In the genomic region with DNA sequence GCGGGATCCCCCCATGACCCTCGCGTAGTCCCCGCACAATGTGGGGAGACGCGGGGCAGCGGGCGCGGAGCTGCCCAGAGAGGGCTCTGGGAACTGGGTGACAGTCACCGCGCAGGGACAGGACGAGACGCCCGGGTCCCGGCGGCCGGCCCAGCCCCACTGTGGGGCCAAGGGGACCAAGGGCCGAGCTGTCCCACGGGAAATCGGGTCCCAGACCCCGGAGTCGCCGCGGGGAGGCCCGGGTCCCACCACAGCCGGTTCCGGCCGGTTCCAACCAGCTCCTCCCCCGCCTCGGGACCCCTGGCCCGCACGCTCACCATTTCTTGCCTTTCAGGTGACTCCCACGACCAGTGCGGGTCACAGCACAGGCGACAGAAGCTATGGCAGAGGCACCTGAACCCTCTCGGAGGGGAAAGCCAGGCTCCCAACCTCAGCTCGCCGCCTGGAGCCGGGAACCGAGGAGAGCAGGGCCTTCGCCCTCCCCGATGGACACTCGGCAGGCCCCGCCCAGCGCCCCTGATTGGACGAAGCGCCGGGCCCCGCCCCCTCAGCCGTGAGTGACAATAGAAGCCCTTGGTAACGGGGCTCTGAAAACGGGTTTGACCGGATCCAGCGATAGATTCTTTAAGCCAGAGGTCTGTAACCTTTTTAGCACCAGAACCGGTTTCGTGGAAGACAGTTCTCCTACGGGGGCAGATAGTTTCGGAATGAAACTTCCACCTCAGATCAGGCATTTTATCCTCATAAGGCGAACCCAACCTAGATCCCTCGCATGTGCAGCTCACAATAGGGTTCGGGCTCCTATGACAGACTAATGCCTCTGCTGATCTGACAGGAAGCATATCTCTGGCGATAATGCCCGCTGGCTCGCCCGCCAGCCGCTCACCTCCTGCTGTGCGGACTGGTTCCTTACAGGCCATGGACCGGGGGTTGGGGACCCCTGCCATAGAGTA, we compare ENCODE assay signal across 8 cellular contexts. TPM values are rescaled to one million over a fixed set of nuclear protein-coding genes. Genes with fewer than 3 reads are reported as not detected.
DNase-seq lines count a peak whose midpoint lies in the region; ATAC-seq and TF ChIP-seq lines count a peak whose summit lies in the region.

A gene (minus strand): TSS at position 460 of the 953 bp plus-strand sequence. CDS start 140 bp downstream, at position 320.

- no peak for TF ChIP-seq CTCF in GM10266 (IDR thresholded peaks at IDR 0.05; ENCODE audit: control insufficient read depth, insufficient read depth, low read depth, missing control alignments)

- ATAC-seq in HG02840 (IDR thresholded peaks at IDR 0.05; ENCODE audit: low FRiP score, unreplicated experiment) = peak; percentile 81
- ATAC-seq in left lobe of liver = peak; percentile 100

- peak; percentile 93 for DNase-seq in GM10266 (ENCODE audit: extremely low spot score)
- peak; percentile 96 for DNase-seq in NCI-H510A (lab: John Stamatoyannopoulos, UW)
- peak; percentile 86 to 87 for DNase-seq in activated CD4-positive, alpha-beta T cell treated with anti-CD3 and anti-CD28 coated beads, Interleukin-2, amount 50 U/mL, for 48 hours
- DNase-seq in dermis microvascular lymphatic vessel endothelial cell (ENCODE audit: low read depth in 2 of 2) = peak; percentile 49 to 85
- DNase-seq in left lobe of liver (ENCODE audit: low spot score) = peak; percentile 96
- peak; percentile 17 to 78 (median 57) for DNase-seq in stimulated activated CD4-positive, alpha-beta T cell treated with anti-CD3 and anti-CD28 coated beads, Interleukin-1b, Interleukin-23, amount 100 ng/mL, for 24 hours (ENCODE audit: low read depth in 4 of 4, low spot score in 1 of 4)
- DNase-seq in NK-92 (lab: John Stamatoyannopoulos, UW; ENCODE audit: unreplicated experiment) = no peak

RNA-seq across cellular contexts. Expression of the gene that starts here (rescaled TPM):
- 1.2 and 2.0 TPM in 2 replicates for total RNA-seq in dermis microvascular lymphatic vessel endothelial cell
- 2.7 TPM for total RNA-seq in left lobe of liver
